ENCODE assay signal across 22 cellular contexts in the genomic region with DNA sequence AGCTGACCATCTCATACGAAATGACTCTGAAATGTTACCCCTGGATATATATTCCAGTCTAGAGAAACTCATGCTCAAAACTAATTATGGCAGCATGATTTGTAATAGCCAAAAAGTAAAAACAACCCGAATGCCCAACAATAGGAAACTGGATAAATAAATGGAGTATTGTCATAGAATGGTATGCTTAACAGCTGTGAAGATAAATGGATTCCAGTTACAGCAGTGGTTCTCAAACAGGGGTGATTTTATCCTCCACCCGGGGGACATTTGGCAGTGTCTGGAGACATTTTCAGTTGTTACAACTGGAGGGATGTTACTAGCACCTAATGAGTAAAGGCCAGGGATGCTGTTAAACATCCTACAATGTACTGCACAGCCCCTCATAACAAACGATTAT.
"Had no signal": no experiment of that assay in that cellular context is flagged by ENCODE, and none has a peak within 500 bp of the region (broad histone marks: within the 10 kb centered on the region; RNA-seq: fewer than 3 reads in every experiment).

No MANE protein-coding gene starts in this region.

- FAIRE-seq: HepG2 had no signal

- H3K27ac ChIP-seq: RWPE1, SJCRH30 had no signal

- H3K9me3 ChIP-seq: SJCRH30 had no signal

- DNase-seq: IMR-90, Kasumi-1, KG1, MV-4-11, NCI-H1048, NCI-H1105, NCI-H1417, NCI-H1436 treated with DMSO at 0.1 percent for 48 hours, NCI-H1694, NCI-H187 treated with DMSO at 0.1 percent for 48 hours, NCI-H2029 treated with DMSO at 0.1 percent for 48 hours, NCI-H2171 treated with DMSO at 0.1 percent for 48 hours, NCI-H345, NCI-H446 treated with DMSO at 0.1 percent for 48 hours, NCI-H510A treated with DMSO at 0.1 percent for 48 hours, NCI-H526, NCI-H82, PC-3, SHP77 treated with DMSO at 0.1 percent for 48 hours, SJCRH30 had no signal

- H3K4me3 ChIP-seq: SJCRH30 had no signal

- H3K4me1 ChIP-seq: SJCRH30 had no signal

- H3K36me3 ChIP-seq: SJCRH30 had no signal

- H3K27me3 ChIP-seq: SJCRH30 had no signal
